ENCODE assay signal across 8 cellular contexts in the genomic region with DNA sequence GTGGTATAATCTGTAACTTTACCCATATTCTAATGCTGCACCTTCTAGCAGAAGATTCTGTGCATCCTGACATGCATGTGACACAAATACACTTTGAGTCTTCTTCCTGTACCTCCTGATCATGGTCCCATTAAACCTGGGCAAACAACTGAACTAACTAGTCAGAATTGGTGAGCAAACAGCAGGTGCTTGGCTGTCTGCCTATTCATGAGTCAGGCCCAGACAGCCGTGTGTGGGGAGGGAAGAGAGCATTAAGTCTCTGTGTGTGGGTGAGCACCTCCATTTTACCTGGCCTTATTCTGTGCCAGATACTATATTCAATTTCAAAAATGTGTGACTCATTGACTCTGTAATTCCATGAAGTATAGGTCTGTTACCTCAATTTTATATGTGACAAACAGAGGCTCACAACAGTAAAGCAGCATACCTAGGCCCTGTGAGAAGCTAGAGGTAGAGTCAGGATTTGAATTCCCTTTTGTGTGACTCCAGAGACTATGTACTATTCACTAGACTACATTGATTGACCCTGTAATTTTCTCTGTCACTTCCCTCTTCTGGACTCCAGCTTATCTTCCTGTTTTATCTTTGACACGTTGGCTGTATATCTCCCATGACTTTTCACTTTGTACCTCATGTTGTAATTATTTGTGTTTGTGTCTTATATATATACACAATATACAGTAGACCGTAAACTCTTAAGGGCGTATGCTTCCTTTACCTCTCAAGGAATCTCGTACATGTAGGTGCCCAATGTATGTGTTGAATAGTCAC. TPM values are rescaled to one million over a fixed set of nuclear protein-coding genes. Genes with fewer than 3 reads are reported as not detected.
DNase-seq lines count a peak whose midpoint lies in the region; ATAC-seq and TF ChIP-seq lines count a peak whose summit lies in the region.

No MANE protein-coding gene starts in this region.

- no peak for TF ChIP-seq CTCF in CD14-positive monocyte (IDR thresholded peaks at IDR 0.05)
- TF ChIP-seq CTCF in brain microvascular endothelial cell (IDR thresholded peaks at IDR 0.05; ENCODE audit: low read depth, low read length, missing control alignments) = no peak

- no peak overlapping the region for H3K4me3 ChIP-seq in brain microvascular endothelial cell (ENCODE audit: low read depth, low read length)

- H3K36me3 Mint-ChIP-seq in CD14-positive monocyte = peaks cover 41 to 61% of the 10 kb centered on the region in 2 donors

- no peak overlapping the region for H3K4me3 Mint-ChIP-seq in CD14-positive monocyte
- H3K4me3 Mint-ChIP-seq in stimulated activated naive CD8-positive, alpha-beta T cell treated with anti-CD3 and anti-CD28 coated beads, Interleukin-15, amount 100 ng/mL, for 72 hours = peak overlapping the region; percentile 14 to 29

- in situ Hi-C loops in brain microvascular endothelial cell (cut with HindIII; ENCODE audit: low pct_ligation_motif_present, low sequenced_read_pairs) = no loop called here

- no peaks in the 10 kb centered on the region for H3K36me3 ChIP-seq in brain microvascular endothelial cell (replicated peaks)

- intact Hi-C loops in CD14-positive monocyte (cut with micrococcal nuclease) = no loop called here

- H3K27ac Mint-ChIP-seq in CD14-positive monocyte = peak overlapping the region; percentile 92 to 99 (median 98)
- H3K27ac Mint-ChIP-seq in stimulated activated naive CD8-positive, alpha-beta T cell treated with anti-CD3 and anti-CD28 coated beads, Interleukin-15, amount 100 ng/mL, for 72 hours = peak overlapping the region; percentile 52 to 63

- peaks cover 69% of the 10 kb centered on the region for H3K4me1 Mint-ChIP-seq in CD14-positive monocyte
- H3K4me1 Mint-ChIP-seq in stimulated activated naive CD8-positive, alpha-beta T cell treated with anti-CD3 and anti-CD28 coated beads, Interleukin-15, amount 100 ng/mL, for 72 hours = peaks cover 83% of the 10 kb centered on the region

- H3K27me3 ChIP-seq in brain microvascular endothelial cell (replicated peaks) = no peaks in the 10 kb centered on the region

- peaks cover 17 to 30% (median 24%) of the 10 kb centered on the region in 7 donors for H3K9me3 Mint-ChIP-seq in CD14-positive monocyte
- peaks cover 22 to 29% of the 10 kb centered on the region in 2 donors for H3K9me3 Mint-ChIP-seq in stimulated activated naive CD8-positive, alpha-beta T cell treated with anti-CD3 and anti-CD28 coated beads, Interleukin-15, amount 100 ng/mL, for 72 hours

- peaks cover 0 to 5% (median 0%) of the 10 kb centered on the region in 3 donors for H3K27me3 Mint-ChIP-seq in CD14-positive monocyte (ENCODE audit: low read depth in 3 of 3)
- no peaks in the 10 kb centered on the region for H3K27me3 Mint-ChIP-seq in stimulated activated naive CD8-positive, alpha-beta T cell treated with anti-CD3 and anti-CD28 coated beads, Interleukin-15, amount 100 ng/mL, for 72 hours

- H3K27ac ChIP-seq in brain microvascular endothelial cell = no peak overlapping the region

- ATAC-seq in stimulated activated naive CD8-positive, alpha-beta T cell treated with anti-CD3 and anti-CD28 coated beads, Interleukin-15, amount 100 ng/mL, for 72 hours = peak; percentile 98

- DNase-seq in CD14-positive monocyte (ENCODE audit: low spot score) (peak; percentile 54), NCI-H1105 (lab: John Stamatoyannopoulos, UW) (peak; percentile 97), T follicular helper cell (ENCODE audit: low read depth) (peak; percentile 52), brain microvascular endothelial cell (peak; percentile 53), mucosa of gallbladder (ENCODE audit: low spot score) (peak; percentile 83), NCI-H1048 (lab: John Stamatoyannopoulos, UW) (no peak), NCI-H82 (lab: John Stamatoyannopoulos, UW) (no peak)
- DNase-seq in stimulated activated naive CD8-positive, alpha-beta T cell treated with anti-CD3 and anti-CD28 coated beads, Interleukin-15, amount 100 ng/mL, for 72 hours = peak; percentile 50 to 60

RNA-seq across cellular contexts. Expression of gene SUSD6, which starts 32.2 kb away (rescaled TPM):
- polyA plus RNA-seq in CD14-positive monocyte = 10 to 100 TPM; 17.3 to 30.1 TPM
- 85.1 TPM for total RNA-seq in mucosa of gallbladder

Comparison
In these comparisons a context has a peak if more than half of its experiments do, and no peak if none do; other contexts are left out.
1. DNase-seq: peak in CD14-positive monocyte (single experiment), NCI-H1105 (single experiment), T follicular helper cell (single experiment), brain microvascular endothelial cell (single experiment), mucosa of gallbladder (single experiment) and stimulated activated naive CD8-positive, alpha-beta T cell treated with anti-CD3 and anti-CD28 coated beads, Interleukin-15, amount 100 ng/mL, for 72 hours (2 of 2); none in NCI-H1048 (single experiment) and NCI-H82 (single experiment).
2. H3K4me3 Mint-ChIP-seq: peak in stimulated activated naive CD8-positive, alpha-beta T cell treated with anti-CD3 and anti-CD28 coated beads, Interleukin-15, amount 100 ng/mL, for 72 hours (2 of 2); none in CD14-positive monocyte (0 of 2).